Comparison of ENCODE assay signal across 12 cellular contexts in genomic region chr12:113818833-113819232, GRCh38.
DNase-seq lines count a peak whose midpoint lies in the region; ATAC-seq, FAIRE-seq and TF ChIP-seq lines count a peak whose summit lies in the region.
"Had no signal": no experiment of that assay in that cellular context is flagged by ENCODE, and none has a peak within 500 bp of the region (broad histone marks: within the 10 kb centered on the region; RNA-seq: fewer than 3 reads in every experiment).

No MANE protein-coding gene starts in this region.

- no peak overlapping the region for H3K9ac ChIP-seq in HepG2 (ENCODE audit: insufficient read depth, low read depth, low read length)

- H3K36me3 ChIP-seq in HepG2 (replicated peaks in 1 of 2; ENCODE audit: control insufficient read depth in 1 of 2, insufficient read depth in 2 of 2, low read length in 2 of 2) (peaks cover 2 to 15% of the 10 kb centered on the region in 2 experiments; a peak in 2 of 5 replicates), right lobe of liver (no peaks in the 10 kb centered on the region), left ventricle myocardium inferior (peaks cover 15% of the 10 kb centered on the region)

- no peak overlapping the region for H2AFZ ChIP-seq in HepG2 (ENCODE audit: low read length)

- DNase-seq in HepG2 (ENCODE audit: low spot score) (peak; percentile 27), right lobe of liver (no peak), SK-MEL-5 (ENCODE audit: low read depth, low spot score) (peak; percentile 69), fibroblast of villous mesenchyme (ENCODE audit: low read depth) (peak; percentile 3), urothelium cell line (ENCODE audit: low spot score) (peak; percentile 16), left ventricle myocardium inferior (no peak), NCI-H1417 treated with DMSO at 0.1 percent for 48 hours (lab: John Stamatoyannopoulos, UW) (no peak)
- DNase-seq: activated CD4-positive, alpha-beta T cell treated with anti-CD3 and anti-CD28 coated beads for 4 hours; NCI-H2081; stimulated activated CD4-positive, alpha-beta T cell treated with anti-CD3 and anti-CD28 coated beads, Interleukin-12 subunit alpha, Interleukin-12 subunit beta, amount 100 ng/mL, for 4 hours; stimulated activated naive CD4-positive, alpha-beta T cell had no signal

- H3K4me1 ChIP-seq in HepG2 (ENCODE audit: insufficient read depth, low read length) = peaks cover 17% of the 10 kb centered on the region
- H3K4me1 ChIP-seq in right lobe of liver = no peaks in the 10 kb centered on the region
- no peaks in the 10 kb centered on the region for H3K4me1 ChIP-seq in left ventricle myocardium inferior

- POLR2A ChIA-PET in HepG2 (lab: Yijun Ruan, JAX) = no interaction called here

- H3K27me3 ChIP-seq in HepG2 (ENCODE audit: control insufficient read depth in 1 of 2, insufficient read depth in 2 of 2, low read length in 2 of 2) = no peaks in the 10 kb centered on the region
- no peaks in the 10 kb centered on the region for H3K27me3 ChIP-seq in right lobe of liver
- H3K27me3 ChIP-seq in left ventricle myocardium inferior (ENCODE audit: low read depth) = no peaks in the 10 kb centered on the region

- no peak overlapping the region for H3K27ac ChIP-seq in HepG2 (ENCODE audit: extremely low read length, insufficient read depth, low read length)
- H3K27ac ChIP-seq in right lobe of liver = no peak overlapping the region
- no peak overlapping the region for H3K27ac ChIP-seq in left ventricle myocardium inferior (replicated peaks)

- H3K79me2 ChIP-seq in HepG2 (ENCODE audit: insufficient read depth, low read length) = no peaks in the 10 kb centered on the region

- 72% methylated on average over 7 of the region's 10 CpGs for WGBS in HepG2 (ENCODE audit: low lambda C conversion rate)
- WGBS in right lobe of liver (ENCODE audit: insufficient coverage, low coverage, low lambda C conversion rate, missing lambda C conversion rate) = 100% methylated on average over 1 of the region's 10 CpGs

- TF ChIP-seq POLR2A in HepG2 (IDR thresholded peaks at IDR 0.05; ENCODE audit: insufficient read depth in 1 of 2, low read depth in 2 of 2, low read length in 2 of 2) (no peak), right lobe of liver (IDR thresholded peaks at IDR 0.05) (no peak)

- TF ChIP-seq EP300 in HepG2 (IDR thresholded peaks at IDR 0.05; ENCODE audit: low read depth in 2 of 2, low read length in 2 of 2) = no peak
- TF ChIP-seq EP300 in HepG2 (CRISPR knock-in tag; IDR thresholded peaks at IDR 0.05; ENCODE audit: borderline replicate concordance) = no peak

- ATAC-seq in HepG2 = peak; percentile 65
- no peak for ATAC-seq in right lobe of liver
- no peak for ATAC-seq in GM19467 (IDR thresholded peaks at IDR 0.05; ENCODE audit: unreplicated experiment)

- H3K4me3 ChIP-seq in HepG2 (replicated peaks in 1 of 3; ENCODE audit: insufficient read depth in 1 of 3, low read depth in 2 of 3, low read length in 3 of 3) (no peak overlapping the region), right lobe of liver (no peak overlapping the region), fibroblast of villous mesenchyme (ENCODE audit: low read depth, low read length) (no peak overlapping the region), left ventricle myocardium inferior (no peak overlapping the region)

- no peaks in the 10 kb centered on the region for H4K20me1 ChIP-seq in HepG2 (ENCODE audit: insufficient read depth, low read length)

- H3K9me3 ChIP-seq in HepG2 (ENCODE audit: low read length) (no peaks in the 10 kb centered on the region), right lobe of liver (no peaks in the 10 kb centered on the region), left ventricle myocardium inferior (replicated peaks) (no peaks in the 10 kb centered on the region)

- in situ Hi-C loops in HepG2 (cut with HindIII; ENCODE audit: extremely low pct_ligation_motif_present, low pct_unique_long_range_greater_than_20kb) = no loop called here
- in situ Hi-C loops in SK-MEL-5 (cut with HindIII; ENCODE audit: low pct_unique_long_range_greater_than_20kb, low sequenced_read_pairs) = no loop called here

- TF ChIP-seq RAD21 in HepG2 (CRISPR knock-in tag; IDR thresholded peaks at IDR 0.05) = peak; percentile 75

- CTCF ChIA-PET in HepG2 (lab: Yijun Ruan, JAX; ENCODE audit: low intra/inter-chr PET ratio, low total read pairs) = no interaction called here

- no peak for FAIRE-seq in HepG2 (lab: Jason Lieb, UNC)
- FAIRE-seq in urothelium cell line (lab: Jason Lieb, UNC) = no peak

- TF ChIP-seq CTCF in HepG2 (CRISPR knock-in tag; IDR thresholded peaks at IDR 0.05) (peak; percentile 74), right lobe of liver (IDR thresholded peaks at IDR 0.05) (peak in 2 of 4 donors; percentile 7 to 34), fibroblast of villous mesenchyme (IDR thresholded peaks at IDR 0.05; ENCODE audit: insufficient read depth, low read depth, low read length) (peak; percentile 34), left ventricle myocardium inferior (IDR thresholded peaks at IDR 0.05; ENCODE audit: borderline replicate concordance) (no peak)

- no peak overlapping the region for H3K4me2 ChIP-seq in HepG2 (ENCODE audit: low read depth, low read length)

- BruUV-seq in HepG2 (replicated peaks; lab: Mats Ljungman, UMichigan) = no TSS peak

- intact Hi-C loops in HepG2 (cut with micrococcal nuclease; ENCODE audit: unreplicated experiment) = loop anchor here (5.0 kb wide), 1 partner anchor 212 kb away; no protein-coding TSS in a partner anchor
- intact Hi-C loops in right lobe of liver (cut with DNase I) = no loop called here
- intact Hi-C loops in left ventricle myocardium inferior (cut with micrococcal nuclease) = no loop called here

TF ChIP-seq in HepG2, 621 proteins besides CTCF, POLR2A, EP300 and RAD21 (continues in another document):
- TF ChIP-seq ATF7-NPFF (CRISPR knock-in tag; IDR thresholded peaks at IDR 0.05; ENCODE audit: low read depth) = no peak
- peak; percentile 74 for TF ChIP-seq ZNF768 (CRISPR knock-in tag; IDR thresholded peaks at IDR 0.05)
- TF ChIP-seq THYN1 (CRISPR knock-in tag; IDR thresholded peaks at IDR 0.05; ENCODE audit: borderline replicate concordance, low read depth) = no peak
- TF ChIP-seq GMEB2 (CRISPR knock-in tag; IDR thresholded peaks at IDR 0.05; ENCODE audit: low read depth) = no peak
- TF ChIP-seq SMC3 (IDR thresholded peaks at IDR 0.05; ENCODE audit: low read length) = peak; percentile 62
- no peak for TF ChIP-seq SUZ12 (IDR thresholded peaks at IDR 0.05; ENCODE audit: low read depth, low read length)
- no peak for TF ChIP-seq LCORL (IDR thresholded peaks at IDR 0.05)
- TF ChIP-seq LCORL (CRISPR knock-in tag; IDR thresholded peaks at IDR 0.05) = no peak
- 0 out of 2 replicates have a peak, but pooled peaks have one; percentile 18 for TF ChIP-seq ZFP91 (CRISPR knock-in tag; IDR thresholded peaks at IDR 0.05; ENCODE audit: borderline replicate concordance)
- peak; percentile 65 for TF ChIP-seq STAG1 (CRISPR knock-in tag; IDR thresholded peaks at IDR 0.05)
- no peak for TF ChIP-seq ETV6 (CRISPR knock-in tag; conservative IDR thresholded peaks at IDR 0.05)

Comparison
In these comparisons a context has a peak if more than half of its experiments do, and no peak if none do; other contexts are left out.
1. DNase-seq: peak in HepG2 (single experiment), SK-MEL-5 (single experiment), fibroblast of villous mesenchyme (single experiment) and urothelium cell line (single experiment); none in right lobe of liver (0 of 3), left ventricle myocardium inferior (single experiment) and NCI-H1417 treated with DMSO at 0.1 percent for 48 hours (single experiment).